Comparison of ENCODE assay signal across 32 cellular contexts in the genomic region with DNA sequence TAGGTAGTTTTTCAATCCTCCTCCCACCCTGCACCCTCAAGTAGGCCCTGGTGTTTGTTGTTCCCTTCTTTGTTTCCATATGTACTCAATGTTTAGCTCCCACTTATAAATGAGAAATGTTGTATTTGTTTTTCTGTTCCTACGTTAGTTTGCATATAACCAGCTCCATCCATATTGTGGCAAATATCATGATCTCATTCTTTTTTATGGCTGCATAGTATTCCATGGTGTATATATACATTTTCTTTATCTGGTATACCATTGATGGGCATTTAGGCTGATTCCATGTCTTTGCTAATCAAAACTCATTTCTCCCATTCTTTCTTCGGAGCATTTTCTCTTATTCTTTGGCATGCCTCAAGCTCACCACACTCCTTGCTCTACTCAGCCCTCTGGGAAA.
DNase-seq lines count a peak whose midpoint lies in the region; ATAC-seq, FAIRE-seq and TF ChIP-seq lines count a peak whose summit lies in the region.
"Had no signal": no experiment of that assay in that cellular context is flagged by ENCODE, and none has a peak within 500 bp of the region (broad histone marks: within the 10 kb centered on the region; RNA-seq: fewer than 3 reads in every experiment).

No MANE protein-coding gene starts in this region.

- H3K4ac ChIP-seq in H1 (replicated peaks; ENCODE audit: insufficient read length, low read depth, low read length), result no peak overlapping the region

- TF ChIP-seq POLR2A in K562 (conservative IDR thresholded peaks at IDR 0.05) (no peak), H1 (IDR thresholded peaks at IDR 0.05; ENCODE audit: control extremely low read depth in 1 of 2, low read depth in 2 of 2, low read length in 2 of 2) (no peak)

- no peak overlapping the region for H2BK5ac ChIP-seq in H1 (ENCODE audit: low read depth, low read length)

- no peaks in the 10 kb centered on the region for H3K9me3 Mint-ChIP-seq in endothelial cell (ENCODE audit: unreplicated experiment)

- H3K4me2 ChIP-seq in K562 (ENCODE audit: insufficient read depth, low read length) (no peak overlapping the region), H1 (ENCODE audit: insufficient read depth in 1 of 2, low read depth in 2 of 2, low read length in 2 of 2) (no peak overlapping the region)
- H3K4me2 ChIP-seq: A549, BLaER1 had no signal

- no peak overlapping the region for H3K18ac ChIP-seq in H1 (ENCODE audit: extremely low read depth, low read length)

- H3K27me3 Mint-ChIP-seq in endothelial cell (ENCODE audit: unreplicated experiment), result no peaks in the 10 kb centered on the region
- H3K27me3 Mint-ChIP-seq: B cell; CD4-positive, alpha-beta memory T cell; CD4-positive, alpha-beta T cell; CD4-positive, CD25-positive, alpha-beta regulatory T cell; CD8-positive, alpha-beta memory T cell had no signal

- TF ChIP-seq RAD21 in K562 (CRISPR knock-in tag; conservative IDR thresholded peaks at IDR 0.05 in 1 of 2, IDR thresholded peaks at IDR 0.05 in 1 of 2) (no peak), H1 (IDR thresholded peaks at IDR 0.05 in 1 of 2, conservative IDR thresholded peaks at IDR 0.05 in 1 of 2; ENCODE audit: low read depth in 2 of 2, low read length in 2 of 2) (no peak)

- TF ChIP-seq EP300 in K562 (IDR thresholded peaks at IDR 0.05; ENCODE audit: low read length) (no peak), H1 (IDR thresholded peaks at IDR 0.05; ENCODE audit: borderline replicate concordance in 1 of 2, low read depth in 2 of 2, low read length in 2 of 2) (no peak)

- H3K27ac Mint-ChIP-seq in endothelial cell (ENCODE audit: unreplicated experiment), result no peak overlapping the region
- H3K27ac Mint-ChIP-seq: B cell; CD14-positive monocyte; CD4-positive, alpha-beta memory T cell; CD4-positive, alpha-beta T cell; CD4-positive, CD25-positive, alpha-beta regulatory T cell; CD8-positive, alpha-beta memory T cell; CD8-positive, alpha-beta T cell had no signal

- H4K5ac ChIP-seq in H1 (ENCODE audit: insufficient read length, low read depth, low read length), result no peak overlapping the region

- no TSS peak for BruUV-seq in K562 (replicated peaks; lab: Mats Ljungman, UMichigan)

- H4K20me1 ChIP-seq in K562 (replicated peaks; ENCODE audit: control insufficient read depth, insufficient read depth, low read length) (no peaks in the 10 kb centered on the region), H1 (replicated peaks in 1 of 2; ENCODE audit: control insufficient read depth in 1 of 2, insufficient read depth in 2 of 2, low read length in 2 of 2) (no peaks in the 10 kb centered on the region)
- H4K20me1 ChIP-seq: BLaER1; BLaER1 treated with 17β-estradiol and CSF1 and Interleukin-3, amounts not matched to agents 10 nM and 100 nM had no signal

- H3K9me3 ChIP-seq in K562 (replicated peaks; ENCODE audit: control insufficient read depth, insufficient read depth, low read depth, low read length), result no peaks in the 10 kb centered on the region
- no peaks in the 10 kb centered on the region for H3K9me3 ChIP-seq in H1 (ENCODE audit: insufficient read depth in 2 of 2, low read depth in 1 of 2, low read length in 1 of 2)
- H3K9me3 ChIP-seq: A549, BE2C, BLaER1, Caco-2 had no signal

- H3K9ac ChIP-seq in K562 (ENCODE audit: insufficient read depth in 1 of 2, low read depth in 2 of 2, low read length in 2 of 2), result no peak overlapping the region
- no peak overlapping the region for H3K9ac ChIP-seq in H1 (replicated peaks in 1 of 4; ENCODE audit: extremely low read depth in 1 of 4, low read depth in 3 of 4, low read length in 3 of 4)
- H3K9ac ChIP-seq: BLaER1 had no signal

- no peaks in the 10 kb centered on the region; the same call in 1 of the 2 replicates for H3K23me2 ChIP-seq in H1 (ENCODE audit: low read depth, low read length)

- H3K36me3 Mint-ChIP-seq in endothelial cell (ENCODE audit: low read depth, unreplicated experiment), result no peaks in the 10 kb centered on the region
- H3K36me3 Mint-ChIP-seq: CD14-positive monocyte; CD4-positive, alpha-beta memory T cell; CD4-positive, CD25-positive, alpha-beta regulatory T cell; CD8-positive, alpha-beta memory T cell; CD8-positive, alpha-beta T cell had no signal

- 0% methylated on average over 2 of the region's 2 CpGs for WGBS in K562 (ENCODE audit: insufficient coverage, low coverage, missing lambda C conversion rate)
- 84% methylated on average over 2 of the region's 2 CpGs; no CpG with 5 or more reads in 1 of the 2 experiments for WGBS in H1 (ENCODE audit: extremely low coverage in 1 of 2, insufficient coverage in 1 of 2, insufficient read length in 1 of 2, insufficient replicate concordance in 2 of 2, low coverage in 1 of 2, low lambda C conversion rate in 2 of 2, missing lambda C conversion rate in 1 of 2), 2 experiments

- intact Hi-C loops in K562 (cut with micrococcal nuclease), result no loop called here

- H3K4me3 Mint-ChIP-seq in endothelial cell (ENCODE audit: unreplicated experiment), result no peak overlapping the region
- H3K4me3 Mint-ChIP-seq: B cell; CD14-positive monocyte; CD4-positive, alpha-beta T cell; CD4-positive, CD25-positive, alpha-beta regulatory T cell; CD8-positive, alpha-beta memory T cell; CD8-positive, alpha-beta T cell had no signal

- no peak overlapping the region for H2AFZ ChIP-seq in K562 (ENCODE audit: low read depth, low read length)
- no peak overlapping the region for H2AFZ ChIP-seq in H1 (ENCODE audit: low read length)

- H3K36me3 ChIP-seq in K562 (ENCODE audit: control insufficient read depth, insufficient read depth, low read length) (no peaks in the 10 kb centered on the region), H1 (ENCODE audit: control insufficient read depth in 2 of 4, insufficient read depth in 4 of 4, low read length in 3 of 4) (no peaks in the 10 kb centered on the region)
- H3K36me3 ChIP-seq: BE2C; BLaER1; BLaER1 treated with 17β-estradiol and CSF1 and Interleukin-3, amounts not matched to agents 10 nM and 100 nM had no signal

- H2BK20ac ChIP-seq in H1 (ENCODE audit: low read length), result no peak overlapping the region

- no peak for DNase-seq in K562 (ENCODE audit: extremely low read depth in 1 of 4, low spot score in 3 of 4)
- DNase-seq in H1 (ENCODE audit: low read depth in 1 of 2, low spot score in 2 of 2), result no peak
- no peak for DNase-seq in endothelial cell (ENCODE audit: low spot score)
- DNase-seq: 8988T; ACHN; AML-193; BE2C; C1 segment of cervical spinal cord; Caco-2; Calu3; CD4-positive, alpha-beta memory T cell; CD4-positive, alpha-beta T cell; CD4-positive, CD25-positive, alpha-beta regulatory T cell; CD8-positive, alpha-beta memory T cell; CD8-positive, alpha-beta T cell; COR-L47; DMS 273 treated with DMSO at 0.1 percent for 48 hours; DMS153; DMS79; DMS79 treated with DMSO at 0.1 percent for 48 hours; DND-41; EL had no signal

- no peak overlapping the region for H4K8ac ChIP-seq in H1 (ENCODE audit: extremely low read depth, insufficient read depth, low read length)

- H3K56ac ChIP-seq in H1 (replicated peaks; ENCODE audit: insufficient read length, low read depth, low read length), result no peak overlapping the region

- TF ChIP-seq CTCF in K562 (IDR thresholded peaks at IDR 0.05 in 2 of 3, conservative IDR thresholded peaks at IDR 0.05 in 1 of 3; ENCODE audit: insufficient read depth in 2 of 3, low read depth in 1 of 3, low read length in 3 of 3), result no peak
- TF ChIP-seq CTCF in H1 (IDR thresholded peaks at IDR 0.05; ENCODE audit: control extremely low read depth in 1 of 3, insufficient read depth in 1 of 3, low read depth in 1 of 3, low read length in 3 of 3), result no peak
- TF ChIP-seq CTCF in endothelial cell (IDR thresholded peaks at IDR 0.05; ENCODE audit: unreplicated experiment), result no peak

- no peaks in the 10 kb centered on the region for H3K9me1 ChIP-seq in K562 (ENCODE audit: control insufficient read depth, insufficient read depth, low read length)

- H4K91ac ChIP-seq in H1 (replicated peaks; ENCODE audit: insufficient read length, low read length), result no peak overlapping the region

- H2AK5ac ChIP-seq in H1 (ENCODE audit: low read depth, low read length), result no peak overlapping the region

- in situ Hi-C loops in K562 (cut with MboI), result no loop called here

- H3K14ac ChIP-seq in H1 (ENCODE audit: insufficient read length), result no peak overlapping the region

- no peaks in the 10 kb centered on the region for H3K79me2 ChIP-seq in K562 (ENCODE audit: control insufficient read depth, insufficient read depth, low read length)
- no peaks in the 10 kb centered on the region for H3K79me2 ChIP-seq in H1 (ENCODE audit: control insufficient read depth in 1 of 2, insufficient read depth in 2 of 2, low read length in 2 of 2)

- H3K4me1 ChIP-seq in K562 (replicated peaks in 1 of 2; ENCODE audit: control insufficient read depth in 2 of 2, insufficient read depth in 2 of 2, low read length in 2 of 2), result no peaks in the 10 kb centered on the region
- peaks cover 0 to 4% (median 3%) of the 10 kb centered on the region in 4 experiments; a peak in 3 of 7 replicates for H3K4me1 ChIP-seq in H1 (replicated peaks in 1 of 4; ENCODE audit: control insufficient read depth in 3 of 4, insufficient read depth in 4 of 4, low read length in 3 of 4)
- H3K4me1 ChIP-seq: A549, BE2C, BLaER1, Caco-2 had no signal

- H2BK15ac ChIP-seq in H1 (ENCODE audit: low read length), result no peak overlapping the region

- ATAC-seq in K562 (no peak), HG02973 (IDR thresholded peaks at IDR 0.05; ENCODE audit: unreplicated experiment) (no peak)
- ATAC-seq: A549; CD8-positive, alpha-beta T cell had no signal

- CTCF ChIA-PET in K562 (lab: Yijun Ruan, JAX; ENCODE audit: low intra/inter-chr PET ratio), result no interaction called here
- CTCF ChIA-PET in H1 (lab: Charles Lee; ENCODE audit: partially characterized antibody), result no interaction called here

- no peak overlapping the region for H3K23ac ChIP-seq in H1 (ENCODE audit: insufficient read length)

- no peaks in the 10 kb centered on the region for H3K4me1 Mint-ChIP-seq in endothelial cell (ENCODE audit: unreplicated experiment)
- H3K4me1 Mint-ChIP-seq: B cell; CD14-positive monocyte; CD4-positive, alpha-beta memory T cell; CD4-positive, CD25-positive, alpha-beta regulatory T cell; CD8-positive, alpha-beta memory T cell had no signal

- no peaks in the 10 kb centered on the region for H3K79me1 ChIP-seq in H1 (ENCODE audit: low read depth, low read length)

- H3K27me3 ChIP-seq in K562 (ENCODE audit: control insufficient read depth in 2 of 2, insufficient read depth in 2 of 2, low read length in 2 of 2) (no peaks in the 10 kb centered on the region; a peak in 1 of 5 replicates), H1 (replicated peaks in 1 of 4; ENCODE audit: control insufficient read depth in 3 of 4, extremely low read depth in 1 of 4, insufficient read depth in 3 of 4, low read length in 3 of 4) (no peaks in the 10 kb centered on the region)
- H3K27me3 ChIP-seq: BE2C; BLaER1; BLaER1 treated with 17β-estradiol and CSF1 and Interleukin-3, amounts not matched to agents 10 nM and 100 nM had no signal

- H2BK120ac ChIP-seq in H1 (replicated peaks; ENCODE audit: low read depth, low read length), result no peak overlapping the region

- POLR2A ChIA-PET in K562 (lab: Yijun Ruan, JAX) (no interaction called here), H1 (lab: Charles Lee; ENCODE audit: partially characterized antibody) (no interaction called here)

- H3K27ac ChIP-seq in K562 (ENCODE audit: extremely low read depth, low read depth, low read length), result no peak overlapping the region
- H3K27ac ChIP-seq in H1 (ENCODE audit: low read depth, low read length), result no peak overlapping the region
- H3K27ac ChIP-seq: 22Rv1, A549, BLaER1, C4-2B had no signal

- H3K4me3 ChIP-seq in K562 (no peak overlapping the region), H1 (ENCODE audit: extremely low read depth in 1 of 4, insufficient read depth in 2 of 4, low read depth in 3 of 4, low read length in 4 of 4) (no peak overlapping the region)
- H3K4me3 ChIP-seq: A549; BLaER1; BLaER1 treated with 17β-estradiol and CSF1 and Interleukin-3, amounts not matched to agents 10 nM and 100 nM had no signal

- no peak overlapping the region for H2BK12ac ChIP-seq in H1 (ENCODE audit: low read depth, low read length)

- FAIRE-seq in K562 (lab: Jason Lieb, UNC) (no peak), H1 (lab: Jason Lieb, UNC) (no peak)
- FAIRE-seq: A204.1, A549, D721Med had no signal

Comparison
In these comparisons a context has a peak if more than half of its experiments do, and no peak if none do; other contexts are left out.
1. Of the 49 proteins assayed by ChIP-seq in both K562 and H1: peak only in K562: none; only in H1: KDM1A; in both: none; in neither: 48.